In the genomic region with DNA sequence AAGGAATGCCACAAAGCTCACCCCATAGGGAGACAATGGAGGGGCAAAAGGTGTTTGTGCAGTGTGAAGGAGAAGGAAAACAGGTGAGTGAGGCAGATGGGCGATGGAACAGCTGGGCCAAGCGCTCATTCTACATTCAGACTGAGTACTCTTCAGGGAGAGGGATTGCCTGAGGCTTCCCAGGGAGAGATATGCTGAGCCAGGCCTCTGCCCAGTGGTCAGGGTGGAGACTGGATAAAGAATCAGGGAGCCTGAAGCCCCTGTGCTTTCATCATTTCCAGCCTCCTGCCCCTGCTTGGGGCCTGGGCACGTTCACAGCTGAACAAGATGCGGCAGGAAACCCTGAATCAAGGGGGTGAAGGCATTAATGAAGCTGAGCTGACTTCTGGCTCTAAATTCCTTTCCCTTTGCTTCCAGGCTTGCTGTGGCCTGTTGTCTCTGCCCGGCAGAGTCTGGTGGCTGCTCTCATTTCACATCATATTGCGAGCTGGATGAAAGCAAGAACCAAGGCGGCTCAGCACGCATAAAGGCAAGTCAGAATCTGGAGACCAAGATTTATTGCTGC, we compare ENCODE assay signal across 20 cellular contexts. TPM values are rescaled to one million over a fixed set of nuclear protein-coding genes. Genes with fewer than 3 reads are reported as not detected.
DNase-seq lines count a peak whose midpoint lies in the region; ATAC-seq, FAIRE-seq and TF ChIP-seq lines count a peak whose summit lies in the region.
"Had no signal": no experiment of that assay in that cellular context is flagged by ENCODE, and none has a peak within 500 bp of the region (broad histone marks: within the 10 kb centered on the region; RNA-seq: fewer than 3 reads in every experiment).

No MANE protein-coding gene starts in this region.

- whole genome bisulfite sequencing in stomach, 5 donors = 87 to 96% (median 94%) methylated on average over 8 of the region's 8 CpGs

- peaks cover 9% of the 10 kb centered on the region for H3K36me3 Mint-ChIP-seq in brain

- TF ChIP-seq EP300 in stomach (IDR thresholded peaks at IDR 0.05) = no peak

- H3K4me3 ChIP-seq in keratinocyte (ENCODE audit: control insufficient read depth in 2 of 3, extremely low read depth in 1 of 3, insufficient read depth in 2 of 3, low read depth in 1 of 3, low read length in 3 of 3) = peak overlapping the region; percentile 15 to 26 (median 22)
- H3K4me3 ChIP-seq in stomach = no peak overlapping the region
- H3K4me3 ChIP-seq: K562 had no signal

- H3K4me1 ChIP-seq in keratinocyte (ENCODE audit: control insufficient read depth, extremely low read depth, insufficient read depth, low read length) (peaks cover 53% of the 10 kb centered on the region), stomach (peaks cover 8 to 42% (median 28%) of the 10 kb centered on the region in 4 donors)

- no peaks in the 10 kb centered on the region for H3K36me3 ChIP-seq in keratinocyte (ENCODE audit: control insufficient read depth in 2 of 2, extremely low read depth in 1 of 2, insufficient read depth in 2 of 2, low read length in 2 of 2)
- no peaks in the 10 kb centered on the region for H3K36me3 ChIP-seq in stomach

- intact Hi-C loops in stomach (cut with DNase I; ENCODE audit: low total_unique reads) = no loop called here

- peak overlapping the region in 4 of 5 experiments; percentile 30 to 91 (median 65) for H3K27ac Mint-ChIP-seq in brain
- H3K27ac Mint-ChIP-seq: B cell had no signal

- no peaks in the 10 kb centered on the region for H3K9me3 ChIP-seq in keratinocyte (ENCODE audit: control insufficient read depth, low read depth, low read length)
- no peaks in the 10 kb centered on the region for H3K9me3 ChIP-seq in stomach
- H3K9me3 ChIP-seq: SK-N-SH had no signal

- H3K9me3 Mint-ChIP-seq in brain = peaks cover 0 to 6% (median 0%) of the 10 kb centered on the region in 5 experiments

- TF ChIP-seq CTCF in brain (conservative IDR thresholded peaks at IDR 0.05) = no peak
- TF ChIP-seq CTCF in keratinocyte (optimal IDR thresholded peaks at IDR 0.05 in 1 of 3, IDR thresholded peaks at IDR 0.05 in 1 of 3, conservative IDR thresholded peaks at IDR 0.05 in 1 of 3; ENCODE audit: extremely low read depth in 1 of 3, insufficient read depth in 2 of 3, low read length in 3 of 3) = no peak
- TF ChIP-seq CTCF in stomach (IDR thresholded peaks at IDR 0.05) = no peak

- H3K9me1 ChIP-seq in keratinocyte (ENCODE audit: control insufficient read depth, extremely low read depth, insufficient read depth, low read length) = no peaks in the 10 kb centered on the region

- no peaks in the 10 kb centered on the region for H4K20me1 ChIP-seq in keratinocyte (ENCODE audit: control insufficient read depth, extremely low read depth, insufficient read depth, low read length)

- H3K79me2 ChIP-seq in keratinocyte (ENCODE audit: control insufficient read depth, insufficient read depth, low read length) = no peaks in the 10 kb centered on the region

- peak overlapping the region; percentile 53 for H3K9ac ChIP-seq in keratinocyte (ENCODE audit: control insufficient read depth, extremely low read depth, insufficient read depth, low read length)
- H3K9ac ChIP-seq: SK-N-SH had no signal

- H3K4me2 ChIP-seq in keratinocyte (ENCODE audit: control insufficient read depth, extremely low read depth, insufficient read depth, low read depth, low read length) = peak overlapping the region; percentile 53
- H3K4me2 ChIP-seq: SK-N-SH had no signal

- FAIRE-seq in keratinocyte (lab: Jason Lieb, UNC) = peak; percentile 99
- FAIRE-seq: colon, GM12892, K562 had no signal

- H3K4me1 Mint-ChIP-seq in brain = peaks cover 59% of the 10 kb centered on the region
- H3K4me1 Mint-ChIP-seq: B cell had no signal

- H3K4me3 Mint-ChIP-seq in brain = peak overlapping the region in 1 of 5 experiments; percentile 35
- H3K4me3 Mint-ChIP-seq: B cell had no signal

- TF ChIP-seq POLR2A in stomach (IDR thresholded peaks at IDR 0.05) = no peak

- DNase-seq in NCI-H524 treated with DMSO at 0.1 percent for 48 hours (lab: John Stamatoyannopoulos, UW) (peak; percentile 33), keratinocyte (ENCODE audit: low read depth, low spot score) (no peak), stomach (no peak)
- DNase-seq: activated CD4-positive, alpha-beta T cell treated with anti-CD3 and anti-CD28 coated beads for 4 hours; activated gamma-delta T cell treated with Interleukin-2 at 50 U/mL for 16 hours; anterior cingulate cortex; mesendoderm; NCI-H2081; NCI-H526 treated with DMSO at 0.1 percent for 48 hours; nucleus accumbens; SK-N-SH; T1000 had no signal

- ATAC-seq in GM18517 (IDR thresholded peaks at IDR 0.05; ENCODE audit: unreplicated experiment) = no peak
- no peak for ATAC-seq in GM21381 (IDR thresholded peaks at IDR 0.05; ENCODE audit: unreplicated experiment)
- ATAC-seq in HG03354 (IDR thresholded peaks at IDR 0.05; ENCODE audit: poor library complexity, severe bottlenecking, unreplicated experiment) = no peak
- ATAC-seq: K562 had no signal

- peak overlapping the region; percentile 61 for H3K27ac ChIP-seq in keratinocyte (ENCODE audit: control insufficient read depth, insufficient read depth, low read length)
- H3K27ac ChIP-seq in stomach = peak overlapping the region in 3 of 5 donors; percentile 15 to 78 (median 49)

- no peaks in the 10 kb centered on the region for H3K27me3 Mint-ChIP-seq in brain

- H2AFZ ChIP-seq in keratinocyte (ENCODE audit: control insufficient read depth, low read length) = peak overlapping the region; percentile 56

- no peaks in the 10 kb centered on the region for H3K27me3 ChIP-seq in keratinocyte (ENCODE audit: control insufficient read depth, extremely low read depth, insufficient read depth, low read length)
- H3K27me3 ChIP-seq in stomach = no peaks in the 10 kb centered on the region

- dilution Hi-C loops in keratinocyte (cut with MboI; ENCODE audit: extremely low pct_ligation_motif_present, low sequenced_read_pairs) = no loop called here

RNA-seq across cellular contexts. Expression of gene RPL37A, which starts 34.9 kb away (rescaled TPM):
- polyA plus RNA-seq in brain (ENCODE audit: insufficient read depth, low read depth, low replicate concordance) = 6,566 TPM
- 1,858 to 4,257 TPM (median 3,899 TPM) in 3 replicates for polyA plus RNA-seq in keratinocyte
- polyA plus RNA-seq in keratinocyte (2011; ENCODE audit: low read depth) = 4,600 TPM
- 2,058 and 2,504 TPM in 2 replicates for polyA plus RNA-seq in keratinocyte (2011; cell fraction: cytosol; rRNA removed)
- 771 and 780 TPM in 2 replicates for polyA plus RNA-seq in keratinocyte (2011; cell fraction: nucleus; rRNA removed)
- polyA plus RNA-seq in keratinocyte (2012; ENCODE audit: low replicate concordance) = 4,782 and 6,727 TPM in 2 replicates
- 404 to 934 TPM (median 861 TPM) in 3 replicates for polyA minus RNA-seq in keratinocyte
- polyA minus RNA-seq in keratinocyte (2011; cell fraction: cytosol; rRNA and poly(A)+ RNA removed) = 1,907 TPM
- 202 and 323 TPM in 2 replicates for polyA minus RNA-seq in keratinocyte (2011; cell fraction: nucleus; rRNA and poly(A)+ RNA removed)
- total RNA-seq in stomach = 1,000 to 10,000 TPM in 3 of 5 donors, 100 to 1,000 TPM in 2; 115 to 2,609 (median 1,927) TPM
- polyA plus RNA-seq in stomach = 1,000 to 10,000 TPM; 4,475 to 5,853 (median 5,579) TPM

Comparison
In these comparisons a context has a peak if more than half of its experiments do, and no peak if none do; other contexts are left out.
1. H3K4me3 ChIP-seq: peak in keratinocyte (3 of 3); none in stomach (0 of 4).